In the genomic region with DNA sequence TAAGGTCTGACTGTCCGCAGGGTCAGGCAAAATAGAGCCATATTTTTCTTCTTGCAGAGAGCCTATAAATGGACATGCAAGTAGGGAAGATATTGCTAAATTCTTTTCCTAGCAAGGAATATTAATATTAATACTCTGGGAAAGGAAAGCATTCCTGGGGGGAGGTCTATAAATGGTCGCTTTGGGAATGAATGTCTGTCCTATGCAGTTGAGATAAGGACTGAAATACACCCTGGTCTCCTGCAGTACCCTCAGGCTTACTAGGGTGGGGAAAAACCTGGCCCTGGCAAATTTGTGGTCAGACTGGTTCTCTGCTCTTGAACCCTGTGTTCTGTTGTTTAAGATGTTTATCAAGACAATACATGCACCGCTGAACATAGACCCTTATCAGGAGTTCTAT, we compare ENCODE assay signal across 7 cellular contexts. TPM values are rescaled to one million over a fixed set of nuclear protein-coding genes. Genes with fewer than 3 reads are reported as not detected.
"Had no signal": no experiment of that assay in that cellular context is flagged by ENCODE, and none has a peak within 500 bp of the region (broad histone marks: within the 10 kb centered on the region; RNA-seq: fewer than 3 reads in every experiment).

No MANE protein-coding gene starts in this region.

RNA-seq across cellular contexts. Expression of a gene that starts 9.1 kb away (rescaled TPM):
- total RNA-seq: osteocyte had no signal

RNA-seq across cellular contexts. Expression of a gene that starts 15.3 kb away (rescaled TPM):
- total RNA-seq: posterior vena cava, prostate gland, pulmonary artery endothelial cell, temporal lobe, thoracic aorta, ureter had no signal
